In the genomic region with DNA sequence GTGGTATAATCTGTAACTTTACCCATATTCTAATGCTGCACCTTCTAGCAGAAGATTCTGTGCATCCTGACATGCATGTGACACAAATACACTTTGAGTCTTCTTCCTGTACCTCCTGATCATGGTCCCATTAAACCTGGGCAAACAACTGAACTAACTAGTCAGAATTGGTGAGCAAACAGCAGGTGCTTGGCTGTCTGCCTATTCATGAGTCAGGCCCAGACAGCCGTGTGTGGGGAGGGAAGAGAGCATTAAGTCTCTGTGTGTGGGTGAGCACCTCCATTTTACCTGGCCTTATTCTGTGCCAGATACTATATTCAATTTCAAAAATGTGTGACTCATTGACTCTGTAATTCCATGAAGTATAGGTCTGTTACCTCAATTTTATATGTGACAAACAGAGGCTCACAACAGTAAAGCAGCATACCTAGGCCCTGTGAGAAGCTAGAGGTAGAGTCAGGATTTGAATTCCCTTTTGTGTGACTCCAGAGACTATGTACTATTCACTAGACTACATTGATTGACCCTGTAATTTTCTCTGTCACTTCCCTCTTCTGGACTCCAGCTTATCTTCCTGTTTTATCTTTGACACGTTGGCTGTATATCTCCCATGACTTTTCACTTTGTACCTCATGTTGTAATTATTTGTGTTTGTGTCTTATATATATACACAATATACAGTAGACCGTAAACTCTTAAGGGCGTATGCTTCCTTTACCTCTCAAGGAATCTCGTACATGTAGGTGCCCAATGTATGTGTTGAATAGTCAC, we compare ENCODE assay signal across 8 cellular contexts. TPM values are rescaled to one million over a fixed set of nuclear protein-coding genes. Genes with fewer than 3 reads are reported as not detected.
A peak's percentile ranks its signal among the peaks of the same experiment; 100 is the strongest.
DNase-seq lines count a peak whose midpoint lies in the region; ATAC-seq and TF ChIP-seq lines count a peak whose summit lies in the region.

No MANE protein-coding gene starts in this region.

- peaks cover 0 to 24% (median 0%) of the 10 kb centered on the region in 11 donors for H3K9me3 ChIP-seq in heart right ventricle

- peaks cover 0 to 18% (median 0%) of the 10 kb centered on the region in 9 donors for H3K36me3 ChIP-seq in heart right ventricle

- no peaks in the 10 kb centered on the region for H3K27me3 Mint-ChIP-seq in activated T-cell treated with anti-CD3 and anti-CD28 coated beads, Interleukin-2, amount 50 U/mL, for 24 hours

- TF ChIP-seq CTCF in heart right ventricle (IDR thresholded peaks at IDR 0.05): no peak

- H3K4me1 ChIP-seq in heart right ventricle: peaks cover 12 to 82% (median 64%) of the 10 kb centered on the region in 9 donors

- ATAC-seq in heart right ventricle (peak in 6 of 8 donors; percentile 49 to 77 (median 60)), GM18502 (IDR thresholded peaks at IDR 0.05; ENCODE audit: poor library complexity, unreplicated experiment) (no peak), GM18873 (IDR thresholded peaks at IDR 0.05; ENCODE audit: low FRiP score, unreplicated experiment) (no peak)

- WGBS in heart right ventricle, 2 donors: 63% methylated on average over 5 of the region's 5 CpGs

- H3K27ac ChIP-seq in heart right ventricle: peak overlapping the region in 5 of 10 donors; percentile 19 to 83 (median 33)

- peaks cover 21% of the 10 kb centered on the region for H3K9me3 Mint-ChIP-seq in activated T-cell treated with anti-CD3 and anti-CD28 coated beads, Interleukin-2, amount 50 U/mL, for 24 hours

- DNase-seq in HT-29 (ENCODE audit: low spot score) (peak; percentile 90), NCI-H748 treated with DMSO at 0.1 percent for 48 hours (lab: John Stamatoyannopoulos, UW) (peak; percentile 94), heart right ventricle (peak in 1 of 2 donors; percentile 53), middle frontal gyrus (ENCODE audit: extremely low spot score, low spot score) (no peak)
- DNase-seq in activated T-cell treated with anti-CD3 and anti-CD28 coated beads, Interleukin-2, amount 50 U/mL, for 24 hours: peak; percentile 77
- peak; percentile 34 to 52 for DNase-seq in stimulated activated CD4-positive, alpha-beta T cell treated with anti-CD3 and anti-CD28 coated beads, Interleukin-1b, Interleukin-23, amount 100 ng/mL, for 1 hour (ENCODE audit: low read depth in 2 of 2)

- peak overlapping the region; percentile 21 for H3K4me3 Mint-ChIP-seq in activated T-cell treated with anti-CD3 and anti-CD28 coated beads, Interleukin-2, amount 50 U/mL, for 24 hours

- peaks cover 90% of the 10 kb centered on the region for H3K4me1 Mint-ChIP-seq in activated T-cell treated with anti-CD3 and anti-CD28 coated beads, Interleukin-2, amount 50 U/mL, for 24 hours (ENCODE audit: low read depth)

- intact Hi-C loops in heart right ventricle (cut with DNase I): no loop called here

- H3K36me3 Mint-ChIP-seq in activated T-cell treated with anti-CD3 and anti-CD28 coated beads, Interleukin-2, amount 50 U/mL, for 24 hours (ENCODE audit: low read depth): peaks cover 74% of the 10 kb centered on the region

- H3K27me3 ChIP-seq in heart right ventricle: no peaks in the 10 kb centered on the region

- no peak overlapping the region for H3K4me3 ChIP-seq in heart right ventricle

- H3K27ac Mint-ChIP-seq in activated T-cell treated with anti-CD3 and anti-CD28 coated beads, Interleukin-2, amount 50 U/mL, for 24 hours: peak overlapping the region; percentile 85

RNA-seq across cellular contexts. Expression of a gene that starts 32.2 kb away (rescaled TPM):
- total RNA-seq in HT-29 (2014; rRNA removed; shearing (Covaris generic)): 6.1 and 10.9 TPM in 2 replicates
- 10 to 100 TPM; 18.0 to 46.3 (median 25.5) TPM for total RNA-seq in heart right ventricle
- polyA plus RNA-seq in heart right ventricle: 1 to 10 TPM; 5.9 to 8.4 TPM

Comparison
In these comparisons a context has a peak if more than half of its experiments do, and no peak if none do; other contexts are left out.
1. ATAC-seq: peak in heart right ventricle (6 of 8); none in GM18502 (single experiment) and GM18873 (single experiment).